In the genomic region with DNA sequence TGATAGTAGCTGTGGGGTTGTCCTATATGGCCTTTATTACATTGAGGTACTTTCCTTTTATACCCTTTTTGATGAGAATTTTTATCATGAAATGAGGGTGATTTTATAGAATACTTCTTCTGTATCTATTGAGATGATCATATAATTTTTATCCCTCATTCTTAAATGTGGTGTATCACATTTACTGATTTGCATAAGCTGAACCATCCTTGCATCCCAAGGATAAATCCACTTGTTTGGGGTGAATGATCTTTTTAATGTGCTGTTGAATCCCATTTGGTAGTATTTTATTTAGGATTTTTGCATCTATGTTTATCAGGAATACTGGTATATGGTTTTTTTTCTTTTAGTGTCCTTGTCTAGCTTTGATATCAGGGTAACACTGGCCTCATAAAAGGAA, we compare ENCODE assay signal across 10 cellular contexts.
"Had no signal": no experiment of that assay in that cellular context is flagged by ENCODE, and none has a peak within 500 bp of the region (broad histone marks: within the 10 kb centered on the region; RNA-seq: fewer than 3 reads in every experiment).

No MANE protein-coding gene starts in this region.

- ATAC-seq: GM23338, HCT116 had no signal

- H3K4me3 ChIP-seq: GM23248, GM23338, HAP-1 had no signal

- H3K27ac Mint-ChIP-seq: GM23338, H9, HFFc6 had no signal

- FAIRE-seq: H1 had no signal

- H3K4me3 Mint-ChIP-seq: GM23338, H9, HFFc6 had no signal

- DNase-seq: GM23248, GOT3, H7, H9, HCEC 1CT, HFFc6 had no signal

- H3K9ac ChIP-seq: GM23248 had no signal

- H3K36me3 ChIP-seq: HAP-1 had no signal

- H3K4me1 ChIP-seq: HAP-1 had no signal

- H3K4me1 Mint-ChIP-seq: GM23338 had no signal

- H3K4me2 ChIP-seq: GM23338 had no signal

- H3K27ac ChIP-seq: GM23248 had no signal

- H2AFZ ChIP-seq: GM23248, GM23338 had no signal
